Comparison of ENCODE assay signal across 8 cellular contexts in the genomic region with DNA sequence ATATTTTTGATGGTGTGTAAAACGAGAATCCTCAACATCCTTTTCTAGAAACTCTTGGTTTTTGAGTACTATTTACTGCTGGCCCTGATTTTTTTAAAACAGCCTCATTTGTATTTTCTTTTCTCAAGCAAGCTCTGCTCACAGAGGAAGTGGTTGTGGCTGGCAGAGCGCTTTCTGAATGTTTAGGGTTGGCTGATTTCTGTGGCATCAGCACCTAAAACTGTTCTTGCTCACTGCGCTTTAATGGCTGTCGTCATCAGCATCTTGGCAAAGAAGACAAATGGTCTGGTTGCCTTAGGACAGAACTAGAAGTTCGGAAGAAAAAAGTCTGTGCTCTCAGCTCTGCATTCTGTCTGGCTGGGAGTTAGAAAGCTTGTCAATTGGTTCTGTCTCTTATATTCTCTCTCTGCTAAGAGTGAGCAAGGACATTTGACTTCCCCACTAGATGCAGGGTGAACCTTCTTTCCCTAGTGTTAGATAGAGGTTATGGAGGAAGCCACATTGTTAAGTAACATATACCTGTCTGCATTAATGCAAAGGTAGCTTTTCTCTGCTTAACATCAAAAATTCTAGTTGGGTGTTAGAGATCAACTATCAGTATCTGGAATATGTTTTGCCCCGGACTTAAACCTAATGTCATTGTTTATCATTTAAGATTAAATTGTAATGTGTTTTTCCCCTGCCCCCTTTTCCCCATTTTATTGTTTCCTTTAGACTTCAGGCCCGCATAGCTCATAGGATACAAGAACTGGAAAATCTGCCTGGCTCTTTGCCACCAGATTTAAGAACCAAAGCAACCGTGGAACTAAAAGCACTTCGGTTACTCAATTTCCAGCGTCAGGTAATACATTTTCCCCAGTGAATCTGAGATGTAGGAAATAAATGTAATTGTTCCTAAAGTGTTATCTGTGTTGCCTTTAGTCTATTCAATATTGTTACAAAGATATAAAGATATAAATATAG. TPM values are rescaled to one million over a fixed set of nuclear protein-coding genes. Genes with fewer than 3 reads are reported as not detected.
A peak's percentile ranks its signal among the peaks of the same experiment; 100 is the strongest.
DNase-seq lines count a peak whose midpoint lies in the region; ATAC-seq and TF ChIP-seq lines count a peak whose summit lies in the region.

No MANE protein-coding gene starts in this region.

- H3K4me3 ChIP-seq in skeletal muscle cell (ENCODE audit: low read depth, low read length) (no peak overlapping the region), prostate gland (no peak overlapping the region)

- no peaks in the 10 kb centered on the region for H3K4me1 ChIP-seq in prostate gland (replicated peaks)

- no peak overlapping the region for H3K27ac ChIP-seq in prostate gland

- 65% methylated on average over 10 of the region's 10 CpGs for WGBS in prostate gland

- intact Hi-C loops in prostate gland (cut with DNase I) = no loop called here

- H3K9me3 ChIP-seq in prostate gland = no peaks in the 10 kb centered on the region

- peaks cover 0 to 7% of the 10 kb centered on the region in 2 donors for H3K36me3 ChIP-seq in prostate gland

- no peak for TF ChIP-seq POLR2A in prostate gland (IDR thresholded peaks at IDR 0.05)

- peak; percentile 59 to 72 for DNase-seq in activated CD4-positive, alpha-beta T cell treated with anti-CD3 and anti-CD28 coated beads, Interleukin-2, amount 50 U/mL, for 48 hours
- DNase-seq in skeletal muscle cell (ENCODE audit: low read depth) (peak; percentile 55), prostate gland (ENCODE audit: low spot score) (no peak), NCI-H1930 (lab: John Stamatoyannopoulos, UW) (no peak), SIG-M5 treated with dmso at 0.1 percent for 504 hours (lab: John Stamatoyannopoulos, UW; ENCODE audit: unreplicated experiment) (no peak)

- H3K27me3 ChIP-seq in prostate gland (replicated peaks; ENCODE audit: insufficient read depth) = no peaks in the 10 kb centered on the region

- TF ChIP-seq CTCF in prostate gland (IDR thresholded peaks at IDR 0.05) = no peak

- peak; percentile 98 for ATAC-seq in GM18909 (IDR thresholded peaks at IDR 0.05; ENCODE audit: poor library complexity, unreplicated experiment)
- ATAC-seq in HG03095 (IDR thresholded peaks at IDR 0.05; ENCODE audit: unreplicated experiment) = peak; percentile 93
- ATAC-seq in esophagus mucosa = peak; percentile 65

RNA-seq across cellular contexts. Expression of a gene that starts 39.0 kb away (rescaled TPM):
- total RNA-seq in esophagus mucosa (81.7 TPM), prostate gland (100 to 1,000 TPM; 125 to 175 TPM)

Comparison
In these comparisons a context has a peak if more than half of its experiments do, and no peak if none do; other contexts are left out.
1. DNase-seq: peak in activated CD4-positive, alpha-beta T cell treated with anti-CD3 and anti-CD28 coated beads, Interleukin-2, amount 50 U/mL, for 48 hours (2 of 2) and skeletal muscle cell (single experiment); none in prostate gland (single experiment), NCI-H1930 (0 of 2) and SIG-M5 treated with dmso at 0.1 percent for 504 hours (single experiment).
2. Peak in every context shown above with its lines, with median percentiles within 50 percentile points of each other: ATAC-seq.